ENCODE assay signal across 17 cellular contexts in genomic region chr18:11970466-11971220, GRCh38. TPM values are rescaled to one million over a fixed set of nuclear protein-coding genes. Genes with fewer than 3 reads are reported as not detected.
DNase-seq lines count a peak whose midpoint lies in the region; ATAC-seq, FAIRE-seq and TF ChIP-seq lines count a peak whose summit lies in the region.
"Had no signal": no experiment of that assay in that cellular context is flagged by ENCODE, and none has a peak within 500 bp of the region (broad histone marks: within the 10 kb centered on the region; RNA-seq: fewer than 3 reads in every experiment).

No MANE protein-coding gene starts in this region.

- H3K79me2 ChIP-seq in Loucy (ENCODE audit: insufficient read depth, low read length) (no peaks in the 10 kb centered on the region), K562 (ENCODE audit: control insufficient read depth, insufficient read depth, low read length) (no peaks in the 10 kb centered on the region), mesendoderm (ENCODE audit: control insufficient read depth, insufficient read depth, low read length) (no peaks in the 10 kb centered on the region), smooth muscle cell (ENCODE audit: low read depth) (no peaks in the 10 kb centered on the region)

- H3K4me2 ChIP-seq in Loucy (ENCODE audit: low read depth, low read length, poor library complexity, severe bottlenecking) (no peak overlapping the region), K562 (ENCODE audit: insufficient read depth, low read length) (peak overlapping the region; percentile 14; the same call in 1 of the 2 replicates), mesendoderm (ENCODE audit: low read length) (no peak overlapping the region), smooth muscle cell (peak overlapping the region; percentile 46)

- peaks cover 3% of the 10 kb centered on the region for H3K4me1 ChIP-seq in Loucy (ENCODE audit: insufficient read depth, low read length, poor library complexity, severe bottlenecking)
- peaks cover 2 to 5% of the 10 kb centered on the region in 2 experiments; a peak in 2 of 5 replicates for H3K4me1 ChIP-seq in K562 (replicated peaks in 1 of 2; ENCODE audit: control insufficient read depth in 2 of 2, insufficient read depth in 2 of 2, low read length in 2 of 2)
- no peaks in the 10 kb centered on the region for H3K4me1 ChIP-seq in mesendoderm (ENCODE audit: control insufficient read depth, low read depth, low read length)
- H3K4me1 ChIP-seq in smooth muscle cell (ENCODE audit: low read depth), result no peaks in the 10 kb centered on the region

- no peak overlapping the region for H3K4ac ChIP-seq in mesendoderm (ENCODE audit: low read depth, low read length)

- H4K20me1 ChIP-seq in Loucy (ENCODE audit: insufficient read depth, low read length, poor library complexity, severe bottlenecking) (no peaks in the 10 kb centered on the region), K562 (replicated peaks; ENCODE audit: control insufficient read depth, insufficient read depth, low read length) (no peaks in the 10 kb centered on the region), smooth muscle cell (ENCODE audit: low read depth) (no peaks in the 10 kb centered on the region)

- H4K5ac ChIP-seq in mesendoderm (ENCODE audit: low read length), result no peak overlapping the region

- ATAC-seq in K562 (no peak; the same call in 2 of the 3 replicates), GM21786 (IDR thresholded peaks at IDR 0.05; ENCODE audit: unreplicated experiment) (no peak), HG02884 (IDR thresholded peaks at IDR 0.05; ENCODE audit: unreplicated experiment) (no peak)
- ATAC-seq: CD8-positive, alpha-beta T cell; HCT116 had no signal

- no peak overlapping the region for H2AK5ac ChIP-seq in mesendoderm (ENCODE audit: low read length)

- peak; percentile 90 for FAIRE-seq in K562 (lab: Jason Lieb, UNC)
- FAIRE-seq: D721Med, G401.6, GM12891, H54 had no signal

- H3K9me1 ChIP-seq in K562 (ENCODE audit: control insufficient read depth, insufficient read depth, low read length), result no peaks in the 10 kb centered on the region

- no peaks in the 10 kb centered on the region for H3F3A ChIP-seq in Loucy (ENCODE audit: low read depth)
- H3F3A ChIP-seq in smooth muscle cell (ENCODE audit: low read depth), result no peaks in the 10 kb centered on the region

- no peak overlapping the region for H2BK15ac ChIP-seq in mesendoderm (replicated peaks; ENCODE audit: low read depth)

- H3K4me3 ChIP-seq in Loucy (ENCODE audit: low read length, poor library complexity, severe bottlenecking) (no peak overlapping the region), K562 (no peak overlapping the region), mesendoderm (ENCODE audit: low read length) (no peak overlapping the region), smooth muscle cell (no peak overlapping the region)

- intact Hi-C loops in K562 (cut with micrococcal nuclease), result no loop called here

- H3K9me2 ChIP-seq in Loucy (replicated peaks; ENCODE audit: low read depth, low read length), result no peaks in the 10 kb centered on the region

- no peak for TF ChIP-seq POLR2A in K562 (conservative IDR thresholded peaks at IDR 0.05)

- H3K23ac ChIP-seq in mesendoderm (ENCODE audit: low read length), result no peak overlapping the region

- no peak for TF ChIP-seq RAD21 in K562 (CRISPR knock-in tag; conservative IDR thresholded peaks at IDR 0.05 in 1 of 2, IDR thresholded peaks at IDR 0.05 in 1 of 2)

- in situ Hi-C loops in K562 (cut with MboI), result no loop called here

- no peaks in the 10 kb centered on the region for H3K27me3 ChIP-seq in Loucy (ENCODE audit: insufficient read depth, low read length, poor library complexity, severe bottlenecking)
- no peaks in the 10 kb centered on the region for H3K27me3 ChIP-seq in K562 (ENCODE audit: control insufficient read depth in 2 of 2, insufficient read depth in 2 of 2, low read length in 2 of 2)
- no peaks in the 10 kb centered on the region for H3K27me3 ChIP-seq in mesendoderm (ENCODE audit: insufficient read depth, low read length, poor library complexity)
- H3K27me3 ChIP-seq in smooth muscle cell (ENCODE audit: low read depth), result no peaks in the 10 kb centered on the region

- no peak overlapping the region for H3K56ac ChIP-seq in mesendoderm (ENCODE audit: low read length)

- POLR2A ChIA-PET in K562 (lab: Yijun Ruan, JAX), result interaction anchor here (2.1 kb wide), 1 partner anchor 10 kb away, joined by 8 read pairs; no protein-coding TSS in a partner anchor

- H2AFZ ChIP-seq in Loucy (ENCODE audit: low read length) (peak overlapping the region; percentile 60; the same call in 1 of the 2 replicates), K562 (ENCODE audit: low read depth, low read length) (peak overlapping the region; percentile 41), smooth muscle cell (ENCODE audit: low read depth) (peak overlapping the region; percentile 79)

- H3K9me3 ChIP-seq in Loucy (ENCODE audit: insufficient read depth, low read depth, low read length), result no peaks in the 10 kb centered on the region
- no peaks in the 10 kb centered on the region; the same call in 1 of the 2 replicates for H3K9me3 ChIP-seq in K562 (replicated peaks; ENCODE audit: control insufficient read depth, insufficient read depth, low read depth, low read length)
- no peaks in the 10 kb centered on the region for H3K9me3 ChIP-seq in smooth muscle cell (replicated peaks; ENCODE audit: low read depth)

- peak in 1 of 4 experiments; percentile 11 for DNase-seq in K562 (ENCODE audit: extremely low read depth in 1 of 4, low spot score in 3 of 4)
- no peak for DNase-seq in mesendoderm
- no peak for DNase-seq in smooth muscle cell (lab: John Stamatoyannopoulos, UW; ENCODE audit: unreplicated experiment)
- no peak for DNase-seq in A172 (ENCODE audit: low spot score)
- DNase-seq: CD8-positive, alpha-beta T cell; COR-L47; DMS153; DMS79 treated with DMSO at 0.1 percent for 48 hours; EL had no signal

- H3K9ac ChIP-seq in Loucy (ENCODE audit: low read depth, low read length, poor library complexity, severe bottlenecking) (no peak overlapping the region), K562 (ENCODE audit: insufficient read depth in 1 of 2, low read depth in 2 of 2, low read length in 2 of 2) (no peak overlapping the region), mesendoderm (ENCODE audit: low read length) (no peak overlapping the region), smooth muscle cell (ENCODE audit: low read depth) (no peak overlapping the region)

- H3K27ac ChIP-seq in K562 (ENCODE audit: extremely low read depth, low read depth, low read length), result 0 out of 3 replicates have a peak overlapping the region, but pooled peaks have one; percentile 10
- H3K27ac ChIP-seq in mesendoderm (ENCODE audit: low read depth, low read length), result no peak overlapping the region
- no peak overlapping the region for H3K27ac ChIP-seq in smooth muscle cell (ENCODE audit: low read depth)

- H2BK120ac ChIP-seq in mesendoderm (ENCODE audit: low read depth, low read length), result peak overlapping the region; percentile 39

- no peaks in the 10 kb centered on the region for H3K79me1 ChIP-seq in mesendoderm (ENCODE audit: low read length)

- H4K8ac ChIP-seq in mesendoderm (ENCODE audit: low read depth, low read length), result no peak overlapping the region

- WGBS in K562 (ENCODE audit: insufficient coverage, low coverage, missing lambda C conversion rate), result 69% methylated on average over 12 of the region's 12 CpGs
- WGBS in mesendoderm (ENCODE audit: extremely low coverage, insufficient coverage, low lambda C conversion rate), result no CpG with 5 or more reads among the region's 12 CpGs
- 74% methylated on average over 12 of the region's 12 CpGs for WGBS in smooth muscle cell (ENCODE audit: low lambda C conversion rate)

- TF ChIP-seq CTCF in Loucy (conservative IDR thresholded peaks at IDR 0.05; ENCODE audit: low read length) (no peak), K562 (IDR thresholded peaks at IDR 0.05 in 2 of 3, conservative IDR thresholded peaks at IDR 0.05 in 1 of 3; ENCODE audit: insufficient read depth in 2 of 3, low read depth in 1 of 3, low read length in 3 of 3) (no peak), smooth muscle cell (IDR thresholded peaks at IDR 0.05; ENCODE audit: borderline replicate concordance, insufficient read depth, poor library complexity, severe bottlenecking) (no peak)

- H3K36me3 ChIP-seq in Loucy (ENCODE audit: insufficient read depth, low read length) (no peaks in the 10 kb centered on the region), K562 (ENCODE audit: control insufficient read depth, insufficient read depth, low read length) (no peaks in the 10 kb centered on the region), mesendoderm (ENCODE audit: control insufficient read depth, insufficient read depth, low read length) (no peaks in the 10 kb centered on the region), smooth muscle cell (ENCODE audit: low read depth) (no peaks in the 10 kb centered on the region)

- H2BK5ac ChIP-seq in mesendoderm (ENCODE audit: low read length), result no peak overlapping the region

- BruUV-seq in K562 (replicated peaks; lab: Mats Ljungman, UMichigan), result no TSS peak

- no peak for TF ChIP-seq EP300 in K562 (IDR thresholded peaks at IDR 0.05; ENCODE audit: low read length)

- CTCF ChIA-PET in K562 (lab: Yijun Ruan, JAX; ENCODE audit: low intra/inter-chr PET ratio), result no interaction called here

- H3K18ac ChIP-seq in mesendoderm (ENCODE audit: low read length), result no peak overlapping the region

TF ChIP-seq in K562, 482 proteins besides CTCF, POLR2A, EP300 and RAD21 (continues in another document):
- TF ChIP-seq CCNT2 (IDR thresholded peaks at IDR 0.05; ENCODE audit: borderline replicate concordance, extremely low read depth, insufficient read length, low read depth, low read length), result no peak

RNA-seq across cellular contexts. Expression of gene IMPA2, which starts 10.7 kb away (rescaled TPM):
- 4.3 and 7.6 TPM in 2 replicates for total RNA-seq in K562 (2011; cell fraction: chromatin; rRNA removed; ENCODE audit: low replicate concordance)
- total RNA-seq in K562 (2011; cell fraction: nucleolus; rRNA removed), result 7.0 and 8.0 TPM in 2 replicates
- 8.5 and 8.9 TPM in 2 replicates for total RNA-seq in K562 (2011; cell fraction: nucleoplasm; rRNA removed)
- 8.3 and 10.2 TPM in 2 replicates for total RNA-seq in K562 (2014; rRNA removed)
- 4.3 and 5.8 TPM in 2 replicates for total RNA-seq in K562 (2014; rRNA removed; fragmentation: Illumina TruSeq; extraction: Trizol)
- 5.2 and 5.7 TPM in 2 replicates for total RNA-seq in K562 (2015; rRNA removed; fragmentation: Illumina TruSeq; extraction: Trizol)
- 11.3 and 13.2 TPM in 2 replicates for total RNA-seq in K562 (2021)
- 3.4 and 3.5 TPM in 2 replicates for polyA plus RNA-seq in K562 (2011; rRNA removed)
- polyA plus RNA-seq in K562 (2011; cell fraction: cytosol; rRNA removed), result 4.0 and 6.5 TPM in 2 replicates
- 9.3 and 9.5 TPM in 2 replicates for polyA plus RNA-seq in K562 (2011; cell fraction: nucleus; rRNA removed)
- 9.5 and 12.2 TPM in 2 replicates for polyA plus RNA-seq in K562 (2012)
- 7.1 and 8.7 TPM in 2 replicates for polyA plus RNA-seq in K562 (2014; fragmentation: Illumina TruSeq; extraction: Trizol)
- under 1 TPM; 0.62 to 0.98 TPM for polyA plus RNA-seq in K562 (2014; fragmentation: Nextera tagmentation; extraction: Ambion mirVana)
- 3.9 and 10.6 TPM in 2 replicates for polyA plus RNA-seq in K562 (2014; rRNA removed)
- 1.7 and 2.3 TPM in 2 replicates for polyA minus RNA-seq in K562 (2011; rRNA and poly(A)+ RNA removed)
- 2.2 and 2.7 TPM in 2 replicates for polyA minus RNA-seq in K562 (2011; cell fraction: cytosol; rRNA and poly(A)+ RNA removed)
- 2.3 and 4.4 TPM in 2 replicates for polyA minus RNA-seq in K562 (2011; cell fraction: nucleus; rRNA and poly(A)+ RNA removed)
- 69.8 TPM for polyA plus RNA-seq in mesendoderm (2013, experiment 1 of 2)
- 71.3 TPM for polyA plus RNA-seq in mesendoderm (2013, experiment 2 of 2)
- 9.9 and 10.5 TPM in 2 replicates for total RNA-seq in smooth muscle cell
- 17.8 and 22.4 TPM in 2 replicates for polyA plus RNA-seq in smooth muscle cell
- 12.9 and 17.6 TPM in 2 replicates for total RNA-seq in A172 (2014; rRNA removed; shearing (Covaris generic))

Comparison
In these comparisons a context has a peak if more than half of its experiments do, and no peak if none do; other contexts are left out.
1. H3K4me2 ChIP-seq: peak in K562 (single experiment) and smooth muscle cell (single experiment); none in Loucy (single experiment) and mesendoderm (single experiment).
2. Peak in every context shown above with its lines, with median percentiles within 50 percentile points of each other: H2AFZ ChIP-seq.